14 cellular contexts compared by ENCODE assay signal in the genomic region with DNA sequence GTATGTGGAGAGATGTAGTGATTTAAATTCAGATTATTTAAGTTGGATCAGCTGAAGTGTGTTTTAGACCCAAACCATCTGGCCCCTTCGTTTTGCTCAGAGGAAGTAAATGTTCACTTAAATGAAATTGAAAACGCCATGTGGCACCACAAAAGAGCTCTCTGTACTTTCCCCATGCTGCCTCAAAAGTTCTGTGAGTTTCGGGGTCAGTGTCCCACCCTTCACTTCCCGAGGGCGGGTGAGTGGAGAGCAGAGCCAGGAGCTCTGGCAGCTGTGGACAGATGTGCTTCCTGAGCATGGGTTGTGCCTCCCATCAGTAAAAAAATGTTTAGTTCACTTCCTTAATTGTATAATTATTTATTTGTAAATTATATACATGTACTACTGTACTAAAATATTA. TPM values are rescaled to one million over a fixed set of nuclear protein-coding genes. Genes with fewer than 3 reads are reported as not detected.
DNase-seq lines count a peak whose midpoint lies in the region; ATAC-seq and TF ChIP-seq lines count a peak whose summit lies in the region.
"Had no signal": no experiment of that assay in that cellular context is flagged by ENCODE, and none has a peak within 500 bp of the region (broad histone marks: within the 10 kb centered on the region; RNA-seq: fewer than 3 reads in every experiment).

No MANE protein-coding gene starts in this region.

- DNase-seq in GM12865 (ENCODE audit: low read depth) = peak; percentile 72
- DNase-seq in GM13976 (ENCODE audit: low spot score) = peak; percentile 55
- peak; percentile 65 for DNase-seq in GM20000 (ENCODE audit: low spot score)
- DNase-seq in posterior vena cava (ENCODE audit: low spot score) = peak; percentile 25
- DNase-seq in cerebellum (ENCODE audit: low spot score) = no peak
- no peak for DNase-seq in CD1c-positive myeloid dendritic cell (ENCODE audit: extremely low spot score)
- DNase-seq: DMS79 treated with DMSO at 0.1 percent for 48 hours, GF-D8, NCI-H1048 had no signal

- intact Hi-C loops in posterior vena cava (cut with DNase I) = loop anchor here in 1 of 2 donors (1.0 kb wide), 1 partner anchor 41 kb away; no protein-coding TSS in a partner anchor

- no peak for TF ChIP-seq CTCF in GM12865 (IDR thresholded peaks at IDR 0.05; ENCODE audit: insufficient read depth, low read depth, low read length, missing control alignments)
- no peak for TF ChIP-seq CTCF in GM13976 (IDR thresholded peaks at IDR 0.05; ENCODE audit: borderline replicate concordance, control extremely low read depth, extremely low read depth, insufficient read depth, missing control alignments)
- no peak for TF ChIP-seq CTCF in GM20000 (IDR thresholded peaks at IDR 0.05; ENCODE audit: extremely low read depth, missing control alignments)

- in situ Hi-C loops in GM13976 (cut with MboI; ENCODE audit: low sequenced_read_pairs, unreplicated experiment) = no loop called here

- H3K4me3 ChIP-seq in GM12865 (ENCODE audit: low read depth, low read length) = no peak overlapping the region
- H3K4me3 ChIP-seq: SJSA1 had no signal

- no peak for ATAC-seq in HG02852 (IDR thresholded peaks at IDR 0.05; ENCODE audit: unreplicated experiment)

RNA-seq across cellular contexts. Expression of a gene that starts 48.4 kb away (rescaled TPM):
- under 1 TPM; 0.14 TPM for total RNA-seq in posterior vena cava
- total RNA-seq in cerebellum = 16.7 TPM
- total RNA-seq: CD8-positive, alpha-beta memory T cell; IMR-90; Right ventricle myocardium superior had no signal

Comparison
In these comparisons a context has a peak if more than half of its experiments do, and no peak if none do; other contexts are left out.
1. DNase-seq: peak in GM12865 (single experiment), GM13976 (single experiment), GM20000 (single experiment) and posterior vena cava (single experiment); none in cerebellum (single experiment) and CD1c-positive myeloid dendritic cell (single experiment).
2. RNA of a gene that starts 48.4 kb away (total RNA-seq): 16.7 TPM in cerebellum (single experiment); 0.14 TPM in posterior vena cava; every median in the first group is over 10 times any median in the second.